Comparison of ENCODE assay signal across 2 cellular contexts in the genomic region with DNA sequence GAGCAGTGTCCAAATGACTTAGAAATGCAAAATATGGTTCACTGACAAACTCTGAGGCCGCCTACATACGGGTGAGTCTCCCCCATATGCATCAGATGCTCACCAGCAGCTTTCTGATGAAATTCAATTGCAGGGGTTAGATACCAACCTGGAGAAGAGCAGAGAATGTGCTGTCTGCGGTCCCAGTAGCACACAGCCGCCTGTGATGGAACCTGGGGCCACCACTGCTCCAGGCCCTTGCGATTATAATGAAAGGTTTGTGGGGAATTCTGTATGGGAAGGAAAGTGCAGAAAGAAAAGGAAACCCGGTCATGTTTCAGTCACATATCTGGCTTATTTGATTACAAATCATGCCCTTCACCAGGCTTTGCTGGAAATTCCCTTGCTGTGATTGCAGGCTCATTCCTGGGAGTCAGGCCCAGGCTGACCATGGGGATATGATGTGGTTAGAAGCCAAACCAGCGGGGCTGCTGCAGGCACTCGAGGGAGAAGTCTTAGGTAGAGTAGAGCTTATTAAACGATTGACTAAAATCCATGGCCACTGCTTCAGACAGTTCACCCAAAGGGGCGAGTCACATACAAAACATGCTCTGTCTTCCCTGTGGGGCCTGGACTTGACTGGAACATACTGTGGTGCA.
TF ChIP-seq lines count a peak whose summit lies in the region.

No MANE protein-coding gene starts in this region.

TF ChIP-seq in SK-N-SH treated with all-trans-retinoic acid at 6 μM for 48 hours, 23 proteins besides CTCF, POLR2A, EP300 and RAD21 (continued from another document):
- TF ChIP-seq, protein P1, sequence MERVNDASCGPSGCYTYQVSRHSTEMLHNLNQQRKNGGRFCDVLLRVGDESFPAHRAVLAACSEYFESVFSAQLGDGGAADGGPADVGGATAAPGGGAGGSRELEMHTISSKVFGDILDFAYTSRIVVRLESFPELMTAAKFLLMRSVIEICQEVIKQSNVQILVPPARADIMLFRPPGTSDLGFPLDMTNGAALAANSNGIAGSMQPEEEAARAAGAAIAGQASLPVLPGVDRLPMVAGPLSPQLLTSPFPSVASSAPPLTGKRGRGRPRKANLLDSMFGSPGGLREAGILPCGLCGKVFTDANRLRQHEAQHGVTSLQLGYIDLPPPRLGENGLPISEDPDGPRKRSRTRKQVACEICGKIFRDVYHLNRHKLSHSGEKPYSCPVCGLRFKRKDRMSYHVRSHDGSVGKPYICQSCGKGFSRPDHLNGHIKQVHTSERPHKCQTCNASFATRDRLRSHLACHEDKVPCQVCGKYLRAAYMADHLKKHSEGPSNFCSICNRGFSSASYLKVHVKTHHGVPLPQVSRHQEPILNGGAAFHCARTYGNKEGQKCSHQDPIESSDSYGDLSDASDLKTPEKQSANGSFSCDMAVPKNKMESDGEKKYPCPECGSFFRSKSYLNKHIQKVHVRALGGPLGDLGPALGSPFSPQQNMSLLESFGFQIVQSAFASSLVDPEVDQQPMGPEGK (CRISPR knock-in tag; IDR thresholded peaks at IDR 0.05; ENCODE audit: borderline replicate concordance), result no peak
- TF ChIP-seq, protein P2, sequence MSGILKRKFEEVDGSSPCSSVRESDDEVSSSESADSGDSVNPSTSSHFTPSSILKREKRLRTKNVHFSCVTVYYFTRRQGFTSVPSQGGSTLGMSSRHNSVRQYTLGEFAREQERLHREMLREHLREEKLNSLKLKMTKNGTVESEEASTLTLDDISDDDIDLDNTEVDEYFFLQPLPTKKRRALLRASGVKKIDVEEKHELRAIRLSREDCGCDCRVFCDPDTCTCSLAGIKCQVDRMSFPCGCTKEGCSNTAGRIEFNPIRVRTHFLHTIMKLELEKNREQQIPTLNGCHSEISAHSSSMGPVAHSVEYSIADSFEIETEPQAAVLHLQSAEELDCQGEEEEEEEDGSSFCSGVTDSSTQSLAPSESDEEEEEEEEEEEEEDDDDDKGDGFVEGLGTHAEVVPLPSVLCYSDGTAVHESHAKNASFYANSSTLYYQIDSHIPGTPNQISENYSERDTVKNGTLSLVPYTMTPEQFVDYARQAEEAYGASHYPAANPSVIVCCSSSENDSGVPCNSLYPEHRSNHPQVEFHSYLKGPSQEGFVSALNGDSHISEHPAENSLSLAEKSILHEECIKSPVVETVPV (CRISPR knock-in tag; IDR thresholded peaks at IDR 0.05), result no peak
- TF ChIP-seq TCF4 (CRISPR knock-in tag; IDR thresholded peaks at IDR 0.05; ENCODE audit: borderline replicate concordance) (no peak), ZNF565 (CRISPR knock-in tag; conservative IDR thresholded peaks at IDR 0.05; ENCODE audit: low read depth) (no peak), ARNTL (CRISPR knock-in tag; IDR thresholded peaks at IDR 0.05; ENCODE audit: borderline replicate concordance, low read depth) (no peak), ISL1 (CRISPR knock-in tag; IDR thresholded peaks at IDR 0.05) (no peak), OSR1 (CRISPR knock-in tag; IDR thresholded peaks at IDR 0.05) (no peak), BACH2 (CRISPR knock-in tag; IDR thresholded peaks at IDR 0.05; ENCODE audit: borderline replicate concordance) (no peak)
TF ChIP-seq in SK-N-SH treated with all-trans-retinoic acid at 6 μM for 48 hours: peak in this region for 0.

TF ChIP-seq in SK-N-SH, 30 proteins besides CTCF, POLR2A, EP300 and RAD21 (continued from another document):
- TF ChIP-seq, protein P3, sequence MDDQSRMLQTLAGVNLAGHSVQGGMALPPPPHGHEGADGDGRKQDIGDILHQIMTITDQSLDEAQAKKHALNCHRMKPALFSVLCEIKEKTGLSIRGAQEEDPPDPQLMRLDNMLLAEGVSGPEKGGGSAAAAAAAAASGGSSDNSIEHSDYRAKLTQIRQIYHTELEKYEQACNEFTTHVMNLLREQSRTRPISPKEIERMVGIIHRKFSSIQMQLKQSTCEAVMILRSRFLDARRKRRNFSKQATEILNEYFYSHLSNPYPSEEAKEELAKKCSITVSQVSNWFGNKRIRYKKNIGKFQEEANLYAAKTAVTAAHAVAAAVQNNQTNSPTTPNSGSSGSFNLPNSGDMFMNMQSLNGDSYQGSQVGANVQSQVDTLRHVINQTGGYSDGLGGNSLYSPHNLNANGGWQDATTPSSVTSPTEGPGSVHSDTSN (IDR thresholded peaks at IDR 0.05), result no peak
- TF ChIP-seq FOXJ3 (CRISPR knock-in tag; IDR thresholded peaks at IDR 0.05) (no peak), CHD2 (IDR thresholded peaks at IDR 0.05; ENCODE audit: low read length, partially characterized antibody) (no peak), EZH2phosphoT487 (IDR thresholded peaks at IDR 0.05; ENCODE audit: borderline replicate concordance, low read depth) (no peak)
- TF ChIP-seq, protein P4, sequence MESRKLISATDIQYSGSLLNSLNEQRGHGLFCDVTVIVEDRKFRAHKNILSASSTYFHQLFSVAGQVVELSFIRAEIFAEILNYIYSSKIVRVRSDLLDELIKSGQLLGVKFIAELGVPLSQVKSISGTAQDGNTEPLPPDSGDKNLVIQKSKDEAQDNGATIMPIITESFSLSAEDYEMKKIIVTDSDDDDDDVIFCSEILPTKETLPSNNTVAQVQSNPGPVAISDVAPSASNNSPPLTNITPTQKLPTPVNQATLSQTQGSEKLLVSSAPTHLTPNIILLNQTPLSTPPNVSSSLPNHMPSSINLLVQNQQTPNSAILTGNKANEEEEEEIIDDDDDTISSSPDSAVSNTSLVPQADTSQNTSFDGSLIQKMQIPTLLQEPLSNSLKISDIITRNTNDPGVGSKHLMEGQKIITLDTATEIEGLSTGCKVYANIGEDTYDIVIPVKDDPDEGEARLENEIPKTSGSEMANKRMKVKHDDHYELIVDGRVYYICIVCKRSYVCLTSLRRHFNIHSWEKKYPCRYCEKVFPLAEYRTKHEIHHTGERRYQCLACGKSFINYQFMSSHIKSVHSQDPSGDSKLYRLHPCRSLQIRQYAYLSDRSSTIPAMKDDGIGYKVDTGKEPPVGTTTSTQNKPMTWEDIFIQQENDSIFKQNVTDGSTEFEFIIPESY (IDR thresholded peaks at IDR 0.05; ENCODE audit: borderline replicate concordance, low read depth), result no peak
- TF ChIP-seq, protein P5, sequence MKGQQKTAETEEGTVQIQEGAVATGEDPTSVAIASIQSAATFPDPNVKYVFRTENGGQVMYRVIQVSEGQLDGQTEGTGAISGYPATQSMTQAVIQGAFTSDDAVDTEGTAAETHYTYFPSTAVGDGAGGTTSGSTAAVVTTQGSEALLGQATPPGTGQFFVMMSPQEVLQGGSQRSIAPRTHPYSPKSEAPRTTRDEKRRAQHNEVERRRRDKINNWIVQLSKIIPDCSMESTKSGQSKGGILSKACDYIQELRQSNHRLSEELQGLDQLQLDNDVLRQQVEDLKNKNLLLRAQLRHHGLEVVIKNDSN (IDR thresholded peaks at IDR 0.05; ENCODE audit: borderline replicate concordance, low read depth), result no peak
TF ChIP-seq in SK-N-SH: peak in this region for 0.
